8 cellular contexts compared by ENCODE assay signal in genomic region chr7:876077-876971, GRCh38. TPM values are rescaled to one million over a fixed set of nuclear protein-coding genes. Genes with fewer than 3 reads are reported as not detected.
DNase-seq lines count a peak whose midpoint lies in the region; ATAC-seq and TF ChIP-seq lines count a peak whose summit lies in the region.

TSS of gene GET4 (plus strand) at chr7:876554. CDS start at chr7:876646, 92 bp downstream.

- H3K4me1 ChIP-seq in cardiac muscle cell (ENCODE audit: low read depth) = peaks cover 19% of the 10 kb centered on the region
- peaks cover 0 to 5% of the 10 kb centered on the region in 2 experiments for H3K4me1 ChIP-seq in trophoblast cell (ENCODE audit: control insufficient read depth in 1 of 2, insufficient read depth in 2 of 2, low read length in 2 of 2)
- H3K4me1 ChIP-seq in transverse colon = peaks cover 22 to 49% (median 36%) of the 10 kb centered on the region in 4 donors

- no CpG with 5 or more reads among the region's 129 CpGs for whole genome bisulfite sequencing in trophoblast cell (ENCODE audit: extremely low coverage, insufficient coverage, insufficient read length)
- 0% methylated on average over 52 of the region's 129 CpGs; no CpG with 5 or more reads in 1 of the 2 donors for WGBS in transverse colon (ENCODE audit: low coverage in 1 of 2), 2 donors

- H3K4me3 ChIP-seq in SU-DHL-6 (ENCODE audit: insufficient read depth, low read length, poor library complexity, severe bottlenecking) (peak within 1 kb of the TSS; percentile 87), cardiac muscle cell (peak within 1 kb of the TSS; percentile 98), trophoblast cell (ENCODE audit: low read depth, low read length) (peak within 1 kb of the TSS; percentile 95), transverse colon (peak within 1 kb of the TSS; percentile 62 to 95 (median 88))

- H3K36me3 ChIP-seq in SU-DHL-6 (ENCODE audit: low read length) (no peaks in the 10 kb centered on the region; the same call in 1 of the 2 replicates), cardiac muscle cell (peaks cover 10% of the 10 kb centered on the region), trophoblast cell (ENCODE audit: control insufficient read depth in 1 of 2, insufficient read depth in 2 of 2, low read length in 2 of 2) (peaks cover 20 to 21% of the 10 kb centered on the region in 2 experiments), transverse colon (peaks cover 0 to 7% (median 2%) of the 10 kb centered on the region in 4 donors)

- peak within 1 kb of the TSS; percentile 36 for H2BK120ac ChIP-seq in trophoblast cell (ENCODE audit: insufficient read depth, low read length, poor library complexity)

- H3K27ac ChIP-seq in SU-DHL-6 (ENCODE audit: low read depth, low read length) = peak within 1 kb of the TSS; percentile 39
- peak within 1 kb of the TSS; percentile 90 for H3K27ac ChIP-seq in cardiac muscle cell
- peak within 1 kb of the TSS; percentile 68 for H3K27ac ChIP-seq in trophoblast cell (ENCODE audit: low read depth, low read length)
- H3K27ac ChIP-seq in transverse colon = peak within 1 kb of the TSS; percentile 91 to 96 (median 94)

- TF ChIP-seq EP300 in transverse colon (IDR thresholded peaks at IDR 0.05; ENCODE audit: low read depth) = no peak

- TF ChIP-seq CTCF in GM10248 (IDR thresholded peaks at IDR 0.05; ENCODE audit: control extremely low read depth, extremely low read depth, low read depth, missing control alignments) = peak; percentile 21
- TF ChIP-seq CTCF in SU-DHL-6 (IDR thresholded peaks at IDR 0.05; ENCODE audit: insufficient read depth, low read length, poor library complexity, severe bottlenecking) = peak; percentile 15
- peak; percentile 18 for TF ChIP-seq CTCF in cardiac muscle cell (IDR thresholded peaks at IDR 0.05; ENCODE audit: low read depth, low read length)
- peak in 4 of 5 experiments; percentile 14 to 45 (median 30) for TF ChIP-seq CTCF in transverse colon (IDR thresholded peaks at IDR 0.05)

- no peaks in the 10 kb centered on the region for H3K9me3 ChIP-seq in SU-DHL-6 (ENCODE audit: insufficient read depth, low read length)
- no peaks in the 10 kb centered on the region for H3K9me3 ChIP-seq in cardiac muscle cell (ENCODE audit: low read depth)
- H3K9me3 ChIP-seq in trophoblast cell (ENCODE audit: insufficient read depth, low read depth, low read length) = no peaks in the 10 kb centered on the region
- no peaks in the 10 kb centered on the region for H3K9me3 ChIP-seq in transverse colon

- H3K79me2 ChIP-seq in SU-DHL-6 (ENCODE audit: insufficient read depth, low read length) (peaks cover 44% of the 10 kb centered on the region), trophoblast cell (ENCODE audit: control insufficient read depth, insufficient read depth, low read length, poor library complexity) (peaks cover 23% of the 10 kb centered on the region)

- DNase-seq in GM10248 (ENCODE audit: extremely low spot score) (peak; percentile 91), NCI-H1092 (lab: John Stamatoyannopoulos, UW) (peak; percentile 91), cardiac muscle cell (ENCODE audit: low read depth in 1 of 2, low spot score in 1 of 2) (peak; percentile 94 to 98), trophoblast cell (peak; percentile 94 to 95), transverse colon (peak; percentile 97)
- peak; percentile 87 for DNase-seq in activated naive CD8-positive, alpha-beta T cell treated with anti-CD3 and anti-CD28 coated beads, Interleukin-2, amount 50 U/mL, for 16 hours (ENCODE audit: low read depth, low spot score)

- peak within 1 kb of the TSS; percentile 75 for H2BK5ac ChIP-seq in trophoblast cell (ENCODE audit: low read depth, low read length, poor library complexity)

- H3K27me3 ChIP-seq in SU-DHL-6 (ENCODE audit: low read length) (no peaks in the 10 kb centered on the region), cardiac muscle cell (no peaks in the 10 kb centered on the region), trophoblast cell (ENCODE audit: insufficient read depth, low read length) (no peaks in the 10 kb centered on the region), transverse colon (no peaks in the 10 kb centered on the region)

- no peak within 1 kb of the TSS for H3K23ac ChIP-seq in trophoblast cell (ENCODE audit: low read length)

- H3K9ac ChIP-seq in SU-DHL-6 (ENCODE audit: low read length) = peak within 1 kb of the TSS; percentile 80
- H3K9ac ChIP-seq in trophoblast cell (ENCODE audit: low read length) = peak within 1 kb of the TSS; percentile 89

- peak; percentile 69 for ATAC-seq in HG02571 (IDR thresholded peaks at IDR 0.05; ENCODE audit: unreplicated experiment)

- H3K14ac ChIP-seq in trophoblast cell (ENCODE audit: low read length) = peak within 1 kb of the TSS; percentile 89

- peaks cover 1% of the 10 kb centered on the region; the same call in 1 of the 2 replicates for H4K20me1 ChIP-seq in SU-DHL-6 (ENCODE audit: low read depth, low read length)

- intact Hi-C loops in transverse colon (cut with DNase I; ENCODE audit: low total_unique reads) = no loop called here

- POLR2A ChIA-PET in GM10248 (lab: Yijun Ruan, JAX) = no interaction called here

- H2AK5ac ChIP-seq in trophoblast cell (ENCODE audit: low read length) = peak within 1 kb of the TSS; percentile 95

- H4K91ac ChIP-seq in trophoblast cell (ENCODE audit: low read depth, low read length) = peak within 1 kb of the TSS; percentile 83

- CTCF ChIA-PET in GM10248 (lab: Yijun Ruan, JAX) = interaction anchor here (0.9 to 6.6 kb wide), 5 partner anchors 12 to 99 kb away, joined by 3 to 121 read pairs (median 5); partner anchors contain the start of gene COX19

- H3K18ac ChIP-seq in trophoblast cell (ENCODE audit: low read length) = peak within 1 kb of the TSS; percentile 58

- no peaks in the 10 kb centered on the region for H3K9me2 ChIP-seq in SU-DHL-6 (replicated peaks; ENCODE audit: insufficient read depth, low read length)

- TF ChIP-seq POLR2A in transverse colon (IDR thresholded peaks at IDR 0.05) = peak; percentile 76

- H4K12ac ChIP-seq in trophoblast cell (ENCODE audit: low read depth, low read length) = peak within 1 kb of the TSS; percentile 86

- H2AFZ ChIP-seq in SU-DHL-6 (ENCODE audit: low read depth, low read length, severe bottlenecking) = peak within 1 kb of the TSS; percentile 39
- peak within 1 kb of the TSS; percentile 61 for H2AFZ ChIP-seq in trophoblast cell (ENCODE audit: insufficient read depth, low read length, poor library complexity)

- H3K4me2 ChIP-seq in SU-DHL-6 (ENCODE audit: low read depth, low read length, poor library complexity, severe bottlenecking) (peak within 1 kb of the TSS; percentile 79), trophoblast cell (ENCODE audit: low read length) (peak within 1 kb of the TSS; percentile 63)

- H3K4ac ChIP-seq in trophoblast cell (ENCODE audit: low read depth, low read length) = peak within 1 kb of the TSS; percentile 80

- in situ Hi-C loops in transverse colon (cut with MboI; ENCODE audit: low pct_ligation_motif_present in 1 of 4, low pct_unique_long_range_greater_than_20kb in 1 of 4, low sequenced_read_pairs in 3 of 4) = loop anchor here in 1 of 4 donors (10.0 kb wide), 1 partner anchor 92 kb away; no protein-coding TSS in a partner anchor

- H3F3A ChIP-seq in SU-DHL-6 (ENCODE audit: insufficient read depth) = peaks cover 20% of the 10 kb centered on the region

- H2BK12ac ChIP-seq in trophoblast cell (ENCODE audit: low read length) = peak within 1 kb of the TSS; percentile 23

- H3K79me1 ChIP-seq in trophoblast cell (ENCODE audit: low read length) = peaks cover 9% of the 10 kb centered on the region

- H4K8ac ChIP-seq in trophoblast cell (ENCODE audit: low read depth, low read length) = peak within 1 kb of the TSS; percentile 75

RNA-seq across cellular contexts. Expression of gene GET4, which starts in this region (rescaled TPM):
- total RNA-seq in cardiac muscle cell = 45.3 and 55.0 TPM in 2 replicates
- polyA plus RNA-seq in cardiac muscle cell = 75.4 and 82.6 TPM in 2 replicates
- polyA plus RNA-seq in trophoblast cell (2013) = 81.6 and 84.3 TPM in 2 replicates
- 100 to 1,000 TPM in 2 of 4 donors, 10 to 100 TPM in 2; 49.4 to 116 (median 85.2) TPM for total RNA-seq in transverse colon

Comparison
In these comparisons a context has a peak if more than half of its experiments do, and no peak if none do; other contexts are left out.
1. Peak in every context shown above with its lines: DNase-seq, ATAC-seq, H3K4me3 ChIP-seq and H3K27ac ChIP-seq.
2. H3K27ac ChIP-seq: peak in every context shown above with its lines; median percentile 94 in transverse colon; 90 in cardiac muscle cell; 68 in trophoblast cell; 39 in SU-DHL-6.